ENCODE assay signal across 9 cellular contexts in genomic region chr5:471750-472058, GRCh38. TPM values are rescaled to one million over a fixed set of nuclear protein-coding genes. Genes with fewer than 3 reads are reported as not detected.
DNase-seq lines count a peak whose midpoint lies in the region; ATAC-seq, FAIRE-seq and TF ChIP-seq lines count a peak whose summit lies in the region.
"Had no signal": no experiment of that assay in that cellular context is flagged by ENCODE, and none has a peak within 500 bp of the region (broad histone marks: within the 10 kb centered on the region; RNA-seq: fewer than 3 reads in every experiment).

No MANE protein-coding gene starts in this region.

- POLR2A ChIA-PET in activated CD8-positive, alpha-beta T cell treated with anti-CD3 and anti-CD28 coated beads, Interleukin-2, amount 10 ng/mL, durations not matched to agents 7 days and 5 days (lab: Charles Lee) = interaction anchor here (0.7 to 1.5 kb wide), 5 partner anchors 14 to 197 kb away, joined by 3 to 5 read pairs (median 4); no protein-coding TSS in a partner anchor
- POLR2A ChIA-PET in HepG2 (lab: Yijun Ruan, JAX) = interaction anchor here (2.6 kb wide), 1 partner anchor 25 kb away, joined by 14 read pairs; no protein-coding TSS in a partner anchor

- BruUV-seq in HepG2 (replicated peaks; lab: Mats Ljungman, UMichigan) = no TSS peak

- H4K20me1 ChIP-seq in HepG2 (ENCODE audit: insufficient read depth, low read length) = peaks cover 4% of the 10 kb centered on the region; the same call in 1 of the 2 replicates

- TF ChIP-seq RAD21 in HepG2 (CRISPR knock-in tag; IDR thresholded peaks at IDR 0.05) = no peak

- CTCF ChIA-PET in activated CD8-positive, alpha-beta T cell treated with anti-CD3 and anti-CD28 coated beads, Interleukin-2, amount 10 ng/mL, durations not matched to agents 7 days and 5 days (lab: Charles Lee) = interaction anchor here (1.0 to 4.2 kb wide), 2 partner anchors 26 to 149 kb away, joined by 3 to 29 read pairs; no protein-coding TSS in a partner anchor
- CTCF ChIA-PET in HepG2 (lab: Yijun Ruan, JAX; ENCODE audit: low intra/inter-chr PET ratio, low total read pairs) = no interaction called here

- no peak overlapping the region for H2AFZ ChIP-seq in HepG2 (ENCODE audit: low read length)

- H3K4me1 Mint-ChIP-seq in activated naive CD4-positive, alpha-beta T cell treated with anti-CD3 and anti-CD28 coated beads, Interleukin-2, amount 50 U/mL, for 24 hours = peaks cover 18% of the 10 kb centered on the region
- peaks cover 20% of the 10 kb centered on the region for H3K4me1 Mint-ChIP-seq in activated CD8-positive, alpha-beta T cell treated with anti-CD3 and anti-CD28 coated beads, Interleukin-2, amount 10 ng/mL, durations not matched to agents 7 days and 5 days (ENCODE audit: low read depth)

- no peaks in the 10 kb centered on the region for H3K9me3 ChIP-seq in HepG2 (ENCODE audit: low read length)
- H3K9me3 ChIP-seq in transverse colon = no peaks in the 10 kb centered on the region
- H3K9me3 ChIP-seq: body of pancreas had no signal

- H3K36me3 ChIP-seq in HepG2 (replicated peaks in 1 of 2; ENCODE audit: control insufficient read depth in 1 of 2, insufficient read depth in 2 of 2, low read length in 2 of 2) (peaks cover 0 to 4% of the 10 kb centered on the region in 2 experiments; a peak in 2 of 5 replicates), transverse colon (no peaks in the 10 kb centered on the region)

- intact Hi-C loops in HepG2 (cut with micrococcal nuclease; ENCODE audit: unreplicated experiment) (loop anchor here (2.0 kb wide), 1 partner anchor 141 kb away; the partner anchor contains the start of gene CEP72), transverse colon (cut with DNase I; ENCODE audit: low total_unique reads) (no loop called here)

- H3K4me3 ChIP-seq in HepG2 (replicated peaks in 1 of 3; ENCODE audit: insufficient read depth in 1 of 3, low read depth in 2 of 3, low read length in 3 of 3) (peak overlapping the region; percentile 52 to 81 (median 59); a peak in 5 of 6 replicates), transverse colon (peak overlapping the region in 1 of 4 donors; percentile 93)

- no peak for TF ChIP-seq CTCF in HepG2 (CRISPR knock-in tag; IDR thresholded peaks at IDR 0.05)
- no peak for TF ChIP-seq CTCF in transverse colon (IDR thresholded peaks at IDR 0.05)

- DNase-seq in activated naive CD4-positive, alpha-beta T cell treated with anti-CD3 and anti-CD28 coated beads, Interleukin-2, amount 50 U/mL, for 16 hours = no peak
- no peak for DNase-seq in activated CD8-positive, alpha-beta T cell treated with anti-CD3 and anti-CD28 coated beads, Interleukin-2, amount 10 ng/mL, durations not matched to agents 7 days and 5 days
- DNase-seq in HepG2 (ENCODE audit: low spot score) (no peak), transverse colon (peak; percentile 5), EL (no peak)

- TF ChIP-seq EP300 in HepG2 (IDR thresholded peaks at IDR 0.05; ENCODE audit: low read depth in 2 of 2, low read length in 2 of 2) (no peak), HepG2 (CRISPR knock-in tag; IDR thresholded peaks at IDR 0.05; ENCODE audit: borderline replicate concordance) (no peak), transverse colon (IDR thresholded peaks at IDR 0.05; ENCODE audit: low read depth) (no peak)

- peaks cover 3% of the 10 kb centered on the region for H3K27me3 Mint-ChIP-seq in activated naive CD4-positive, alpha-beta T cell treated with anti-CD3 and anti-CD28 coated beads, Interleukin-2, amount 50 U/mL, for 24 hours
- peaks cover 5% of the 10 kb centered on the region for H3K27me3 Mint-ChIP-seq in activated CD8-positive, alpha-beta T cell treated with anti-CD3 and anti-CD28 coated beads, Interleukin-2, amount 10 ng/mL, durations not matched to agents 7 days and 5 days (ENCODE audit: low read depth)

- peak overlapping the region; percentile 82 for H3K4me2 ChIP-seq in HepG2 (ENCODE audit: low read depth, low read length)

- H3K36me3 Mint-ChIP-seq in activated naive CD4-positive, alpha-beta T cell treated with anti-CD3 and anti-CD28 coated beads, Interleukin-2, amount 50 U/mL, for 24 hours = peaks cover 2% of the 10 kb centered on the region
- H3K36me3 Mint-ChIP-seq in activated CD8-positive, alpha-beta T cell treated with anti-CD3 and anti-CD28 coated beads, Interleukin-2, amount 10 ng/mL, durations not matched to agents 7 days and 5 days (ENCODE audit: low read depth) = peaks cover 18% of the 10 kb centered on the region

- H3K27ac Mint-ChIP-seq in activated naive CD4-positive, alpha-beta T cell treated with anti-CD3 and anti-CD28 coated beads, Interleukin-2, amount 50 U/mL, for 24 hours = peak overlapping the region; percentile 80
- peak overlapping the region; percentile 75 for H3K27ac Mint-ChIP-seq in activated CD8-positive, alpha-beta T cell treated with anti-CD3 and anti-CD28 coated beads, Interleukin-2, amount 10 ng/mL, durations not matched to agents 7 days and 5 days

- 81% methylated on average over 6 of the region's 6 CpGs for WGBS in HepG2 (ENCODE audit: low lambda C conversion rate)
- 72% methylated on average over 6 of the region's 6 CpGs; no CpG with 5 or more reads in 1 of the 2 donors for WGBS in transverse colon (ENCODE audit: low coverage in 1 of 2), 2 donors

- H3K4me1 ChIP-seq in HepG2 (ENCODE audit: insufficient read depth, low read length) (peaks cover 32% of the 10 kb centered on the region), transverse colon (peaks cover 15 to 29% (median 23%) of the 10 kb centered on the region in 4 donors)

- peak overlapping the region; percentile 87 for H3K9ac ChIP-seq in HepG2 (ENCODE audit: insufficient read depth, low read depth, low read length)

- ATAC-seq in activated CD8-positive, alpha-beta T cell treated with anti-CD3 and anti-CD28 coated beads, Interleukin-2, amount 10 ng/mL, durations not matched to agents 7 days and 5 days = no peak
- no peak for ATAC-seq in HepG2
- no peak for ATAC-seq in HG03196 (IDR thresholded peaks at IDR 0.05; ENCODE audit: unreplicated experiment)
- no peak for ATAC-seq in HG03460 (IDR thresholded peaks at IDR 0.05; ENCODE audit: unreplicated experiment)

- in situ Hi-C loops in HepG2 (cut with HindIII; ENCODE audit: extremely low pct_ligation_motif_present, low pct_unique_long_range_greater_than_20kb) = no loop called here
- in situ Hi-C loops in transverse colon (cut with MboI; ENCODE audit: low pct_ligation_motif_present in 1 of 4, low pct_unique_long_range_greater_than_20kb in 1 of 4, low sequenced_read_pairs in 3 of 4) = no loop called here

- H3K27me3 ChIP-seq in HepG2 (ENCODE audit: control insufficient read depth in 1 of 2, insufficient read depth in 2 of 2, low read length in 2 of 2) (peaks cover 5 to 20% of the 10 kb centered on the region in 2 experiments), transverse colon (peaks cover 21% of the 10 kb centered on the region)

- H3K27ac ChIP-seq in HepG2 (ENCODE audit: extremely low read length, insufficient read depth, low read length) (no peak overlapping the region), transverse colon (peak overlapping the region in 2 of 4 donors; percentile 84 to 89)

- peaks cover 3% of the 10 kb centered on the region for H3K79me2 ChIP-seq in HepG2 (ENCODE audit: insufficient read depth, low read length)

- TF ChIP-seq POLR2A in HepG2 (IDR thresholded peaks at IDR 0.05; ENCODE audit: insufficient read depth in 1 of 2, low read depth in 2 of 2, low read length in 2 of 2) (no peak), transverse colon (IDR thresholded peaks at IDR 0.05) (no peak)

- no peaks in the 10 kb centered on the region for H3K9me3 Mint-ChIP-seq in activated naive CD4-positive, alpha-beta T cell treated with anti-CD3 and anti-CD28 coated beads, Interleukin-2, amount 50 U/mL, for 24 hours
- no peaks in the 10 kb centered on the region for H3K9me3 Mint-ChIP-seq in activated CD8-positive, alpha-beta T cell treated with anti-CD3 and anti-CD28 coated beads, Interleukin-2, amount 10 ng/mL, durations not matched to agents 7 days and 5 days (ENCODE audit: insufficient read depth)

- no peak for FAIRE-seq in HepG2 (lab: Jason Lieb, UNC)

- H3K4me3 Mint-ChIP-seq in activated naive CD4-positive, alpha-beta T cell treated with anti-CD3 and anti-CD28 coated beads, Interleukin-2, amount 50 U/mL, for 24 hours = peak overlapping the region; percentile 92
- peak overlapping the region; percentile 71 for H3K4me3 Mint-ChIP-seq in activated CD8-positive, alpha-beta T cell treated with anti-CD3 and anti-CD28 coated beads, Interleukin-2, amount 10 ng/mL, durations not matched to agents 7 days and 5 days

RNA-seq across cellular contexts. Expression of gene EXOC3, which starts 28.7 kb away (rescaled TPM):
- total RNA-seq in activated CD8-positive, alpha-beta T cell treated with anti-CD3 and anti-CD28 coated beads, Interleukin-2, amount 10 ng/mL, durations not matched to agents 7 days and 5 days = 10 to 100 TPM; 62.2 to 62.3 TPM
- 16.0 and 20.5 TPM in 2 replicates for total RNA-seq in HepG2 (2016; rRNA removed; fragmentation: Illumina TruSeq; extraction: Trizol)
- total RNA-seq in HepG2 (2016; cell fraction: cytosol; rRNA removed; fragmentation: Illumina TruSeq; extraction: Trizol; ENCODE audit: low read depth) = 7.2 and 7.9 TPM in 2 replicates
- total RNA-seq in HepG2 (2016; cell fraction: insoluble cytoplasmic fraction; rRNA removed; fragmentation: Illumina TruSeq; extraction: Trizol) = 14.6 and 19.5 TPM in 2 replicates
- 13.8 and 14.1 TPM in 2 replicates for total RNA-seq in HepG2 (2016; cell fraction: membrane; rRNA removed; fragmentation: Illumina TruSeq; extraction: Trizol)
- total RNA-seq in HepG2 (2016; cell fraction: nucleus; rRNA removed; fragmentation: Illumina TruSeq; extraction: Trizol) = 11.2 and 13.3 TPM in 2 replicates
- 9.2 and 11.8 TPM in 2 replicates for polyA plus RNA-seq in HepG2 (2011; rRNA removed)
- 6.8 and 8.3 TPM in 2 replicates for polyA plus RNA-seq in HepG2 (2011; cell fraction: cytosol; rRNA removed)
- 26.9 and 28.5 TPM in 2 replicates for polyA plus RNA-seq in HepG2 (2011; cell fraction: nucleus; rRNA removed)
- 14.6 and 15.2 TPM in 2 replicates for polyA plus RNA-seq in HepG2 (2012)
- polyA plus RNA-seq in HepG2 (2016; cell fraction: cytosol; fragmentation: Illumina TruSeq; extraction: Trizol; ENCODE audit: low read depth) = 5.5 and 5.9 TPM in 2 replicates
- 14.3 and 16.5 TPM in 2 replicates for polyA plus RNA-seq in HepG2 (2016; cell fraction: insoluble cytoplasmic fraction; fragmentation: Illumina TruSeq; extraction: Trizol; ENCODE audit: low read depth)
- 7.8 and 8.8 TPM in 2 replicates for polyA plus RNA-seq in HepG2 (2016; cell fraction: membrane; fragmentation: Illumina TruSeq; extraction: Trizol; ENCODE audit: low read depth)
- 28.1 and 32.7 TPM in 2 replicates for polyA plus RNA-seq in HepG2 (2016; cell fraction: nucleus; fragmentation: Illumina TruSeq; extraction: Trizol; ENCODE audit: insufficient read depth, low read depth)
- polyA minus RNA-seq in HepG2 (2011; rRNA and poly(A)+ RNA removed; ENCODE audit: low replicate concordance) = 15.9 and 55.4 TPM in 2 replicates
- polyA minus RNA-seq in HepG2 (2011; cell fraction: cytosol; rRNA and poly(A)+ RNA removed) = 6.1 and 7.2 TPM in 2 replicates
- polyA minus RNA-seq in HepG2 (2011; cell fraction: nucleus; rRNA and poly(A)+ RNA removed) = 12.9 and 14.2 TPM in 2 replicates
- total RNA-seq in transverse colon = 100 to 1,000 TPM in 1 of 4 donors, 10 to 100 TPM in 3; 69.9 to 240 (median 76.1) TPM

RNA-seq across cellular contexts. Expression of gene SLC9A3, which starts 52.5 kb away (rescaled TPM):
- 1 to 10 TPM; 1.6 to 1.9 TPM for total RNA-seq in activated CD8-positive, alpha-beta T cell treated with anti-CD3 and anti-CD28 coated beads, Interleukin-2, amount 10 ng/mL, durations not matched to agents 7 days and 5 days
- total RNA-seq in HepG2 (2016; rRNA removed; fragmentation: Illumina TruSeq; extraction: Trizol) (1.2 and 1.8 TPM in 2 replicates), transverse colon (100 to 1,000 TPM in 3 of 4 donors, 1 to 10 TPM in 1; 4.8 to 701 (median 183) TPM)
- 0.30 and 0.35 TPM in 2 replicates for total RNA-seq in HepG2 (2016; cell fraction: cytosol; rRNA removed; fragmentation: Illumina TruSeq; extraction: Trizol; ENCODE audit: low read depth)
- total RNA-seq in HepG2 (2016; cell fraction: insoluble cytoplasmic fraction; rRNA removed; fragmentation: Illumina TruSeq; extraction: Trizol) = 1.3 and 1.6 TPM in 2 replicates
- 1.5 and 1.9 TPM in 2 replicates for total RNA-seq in HepG2 (2016; cell fraction: membrane; rRNA removed; fragmentation: Illumina TruSeq; extraction: Trizol)
- total RNA-seq in HepG2 (2016; cell fraction: nucleus; rRNA removed; fragmentation: Illumina TruSeq; extraction: Trizol) = 1.1 and 1.2 TPM in 2 replicates
- 1.5 and 1.9 TPM in 2 replicates for polyA plus RNA-seq in HepG2 (2011; rRNA removed)
- polyA plus RNA-seq in HepG2 (2011; cell fraction: cytosol; rRNA removed) = 1.4 TPM in 2 replicates
- 2.2 and 2.4 TPM in 2 replicates for polyA plus RNA-seq in HepG2 (2011; cell fraction: nucleus; rRNA removed)
- 1.1 and 1.4 TPM in 2 replicates for polyA plus RNA-seq in HepG2 (2012)
- 0.37 and 0.43 TPM in 2 replicates for polyA plus RNA-seq in HepG2 (2016; cell fraction: cytosol; fragmentation: Illumina TruSeq; extraction: Trizol; ENCODE audit: low read depth)
- 1.7 and 1.8 TPM in 2 replicates for polyA plus RNA-seq in HepG2 (2016; cell fraction: insoluble cytoplasmic fraction; fragmentation: Illumina TruSeq; extraction: Trizol; ENCODE audit: low read depth)
- polyA plus RNA-seq in HepG2 (2016; cell fraction: membrane; fragmentation: Illumina TruSeq; extraction: Trizol; ENCODE audit: low read depth) = 1.4 and 1.6 TPM in 2 replicates
- polyA plus RNA-seq in HepG2 (2016; cell fraction: nucleus; fragmentation: Illumina TruSeq; extraction: Trizol; ENCODE audit: insufficient read depth, low read depth) = 1.9 and 2.4 TPM in 2 replicates
- polyA minus RNA-seq in HepG2 (2011; rRNA and poly(A)+ RNA removed; ENCODE audit: low replicate concordance) = 0.76 and 1.0 TPM in 2 replicates
- 0.35 and 0.49 TPM in 2 replicates for polyA minus RNA-seq in HepG2 (2011; cell fraction: cytosol; rRNA and poly(A)+ RNA removed)
- 0.99 and 1.0 TPM in 2 replicates for polyA minus RNA-seq in HepG2 (2011; cell fraction: nucleus; rRNA and poly(A)+ RNA removed)
